Comparison of ENCODE assay signal across 12 cellular contexts in the genomic region with DNA sequence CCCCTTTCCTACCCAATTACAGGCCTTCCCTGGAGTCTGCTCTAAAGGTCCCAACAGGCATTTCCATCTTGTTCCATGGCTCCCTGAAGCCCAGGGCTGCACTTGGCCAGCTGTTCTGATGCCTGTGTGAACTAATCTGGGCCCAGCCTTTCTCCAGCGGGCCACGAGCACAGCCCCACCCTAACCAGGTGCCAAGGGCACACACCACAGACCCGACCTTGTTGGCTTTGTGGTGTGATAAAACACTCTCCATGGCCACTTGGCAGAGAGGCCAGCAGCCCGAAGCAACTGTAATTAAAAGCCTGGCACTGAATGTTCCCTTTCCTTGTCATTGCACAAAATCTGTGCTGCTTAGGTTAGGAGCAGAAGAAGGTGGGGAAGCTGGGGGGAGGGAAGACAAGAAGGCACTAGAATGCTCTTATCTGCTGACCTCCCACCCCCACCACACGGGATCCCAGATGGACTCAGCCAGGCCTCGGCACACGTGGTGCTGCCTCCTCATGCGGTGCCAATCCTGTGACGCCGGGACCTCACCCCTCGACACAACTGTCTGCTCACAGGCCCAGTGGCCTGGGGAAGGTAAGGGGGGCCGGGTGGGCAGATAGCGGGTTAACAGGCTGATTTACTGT. TPM values are rescaled to one million over a fixed set of nuclear protein-coding genes. Genes with fewer than 3 reads are reported as not detected.
DNase-seq lines count a peak whose midpoint lies in the region; ATAC-seq and TF ChIP-seq lines count a peak whose summit lies in the region.
"Had no signal": no experiment of that assay in that cellular context is flagged by ENCODE, and none has a peak within 500 bp of the region (broad histone marks: within the 10 kb centered on the region; RNA-seq: fewer than 3 reads in every experiment).

No MANE protein-coding gene starts in this region.

- TF ChIP-seq CTCF in left lung (IDR thresholded peaks at IDR 0.05) (no peak), osteocyte (IDR thresholded peaks at IDR 0.05) (no peak)

- peaks cover 0 to 74% of the 10 kb centered on the region in 2 donors for H3K36me3 ChIP-seq in left lung

- no peaks in the 10 kb centered on the region for H3K9me3 ChIP-seq in left lung

- intact Hi-C loops in left lung (cut with DNase I): no loop called here

- peaks cover 36% of the 10 kb centered on the region for H3K4me1 Mint-ChIP-seq in stimulated activated memory B cell treated with anti-CD40 and anti-IgM and Interleukin-4, amounts not matched to agents 10 μg/mL and 1 μg/mL and 100 μg/mL, for 72 hours
- H3K4me1 Mint-ChIP-seq in osteocyte (ENCODE audit: unreplicated experiment): peaks cover 9% of the 10 kb centered on the region

- H3K4me3 Mint-ChIP-seq in stimulated activated memory B cell treated with anti-CD40 and anti-IgM and Interleukin-4, amounts not matched to agents 10 μg/mL and 1 μg/mL and 100 μg/mL, for 72 hours: no peak overlapping the region
- H3K4me3 Mint-ChIP-seq in osteocyte (ENCODE audit: unreplicated experiment): no peak overlapping the region

- peaks cover 76% of the 10 kb centered on the region for H3K36me3 Mint-ChIP-seq in stimulated activated memory B cell treated with anti-CD40 and anti-IgM and Interleukin-4, amounts not matched to agents 10 μg/mL and 1 μg/mL and 100 μg/mL, for 72 hours
- peaks cover 32% of the 10 kb centered on the region for H3K36me3 Mint-ChIP-seq in osteocyte (ENCODE audit: unreplicated experiment)

- H3K4me3 ChIP-seq in left lung: no peak overlapping the region

- H3K27ac ChIP-seq in caudate nucleus (ENCODE audit: low read depth, low read length) (peak overlapping the region; percentile 31), left lung (peak overlapping the region; percentile 47 to 64)

- no peaks in the 10 kb centered on the region for H3K27me3 Mint-ChIP-seq in stimulated activated memory B cell treated with anti-CD40 and anti-IgM and Interleukin-4, amounts not matched to agents 10 μg/mL and 1 μg/mL and 100 μg/mL, for 72 hours
- H3K27me3 Mint-ChIP-seq in osteocyte (ENCODE audit: unreplicated experiment): no peaks in the 10 kb centered on the region

- peaks cover 21 to 23% of the 10 kb centered on the region in 2 donors for H3K4me1 ChIP-seq in left lung

- no peaks in the 10 kb centered on the region for H3K27me3 ChIP-seq in left lung

- H3K27ac Mint-ChIP-seq in stimulated activated memory B cell treated with anti-CD40 and anti-IgM and Interleukin-4, amounts not matched to agents 10 μg/mL and 1 μg/mL and 100 μg/mL, for 72 hours: peak overlapping the region; percentile 52
- no peak overlapping the region for H3K27ac Mint-ChIP-seq in osteocyte (ENCODE audit: unreplicated experiment)

- DNase-seq in NCI-H446 (lab: John Stamatoyannopoulos, UW) (peak; percentile 81 to 87), caudate nucleus (lab: John Stamatoyannopoulos, UW) (peak in 12 of 61 donors; percentile 15 to 67 (median 41)), left lung (peak; percentile 75 to 84), osteocyte (ENCODE audit: extremely low spot score, unreplicated experiment) (no peak)
- DNase-seq in stimulated activated naive CD8-positive, alpha-beta T cell treated with anti-CD3 and anti-CD28 coated beads, Interleukin-15, Interleukin-2, amounts not matched to agents 100 U/mL and 50 U/mL, for 24 hours: no peak
- DNase-seq: central memory CD4-positive, alpha-beta T cell; COR-L47; SW 1271 had no signal

- ATAC-seq in left lung: peak; percentile 74
- ATAC-seq in stimulated activated memory B cell treated with anti-CD40 and anti-IgM and Interleukin-4, amounts not matched to agents 10 μg/mL and 1 μg/mL and 100 μg/mL, for 72 hours: no peak
- no peak for ATAC-seq in HG03097 (IDR thresholded peaks at IDR 0.05; ENCODE audit: low FRiP score, unreplicated experiment)
- no peak for ATAC-seq in HG03432 (IDR thresholded peaks at IDR 0.05; ENCODE audit: unreplicated experiment)
- no peak for ATAC-seq in stimulated activated naive CD8-positive, alpha-beta T cell treated with anti-CD3 and anti-CD28 coated beads, Interleukin-15, Interleukin-2, amounts not matched to agents 100 U/mL and 50 U/mL, for 24 hours

- no peaks in the 10 kb centered on the region for H3K9me3 Mint-ChIP-seq in stimulated activated memory B cell treated with anti-CD40 and anti-IgM and Interleukin-4, amounts not matched to agents 10 μg/mL and 1 μg/mL and 100 μg/mL, for 72 hours
- H3K9me3 Mint-ChIP-seq in osteocyte (ENCODE audit: unreplicated experiment): no peaks in the 10 kb centered on the region

RNA-seq across cellular contexts. Expression of a gene that starts 9.9 kb away (rescaled TPM):
- total RNA-seq in left lung (not detected), osteocyte (0.50 and 0.73 TPM in 2 replicates)
- total RNA-seq: activated CD8-positive, alpha-beta memory T cell treated with anti-CD3 and anti-CD28 coated beads for 36 hours had no signal

RNA-seq across cellular contexts. Expression of a gene that starts 17.3 kb away (rescaled TPM):
- total RNA-seq in left lung (10 to 100 TPM; 70.3 to 75.8 TPM), osteocyte (53.4 and 57.0 TPM in 2 replicates)

RNA-seq across cellular contexts. Expression of a gene that starts 51.1 kb away (rescaled TPM):
- 100 to 1,000 TPM in 1 of 2 donors, 10 to 100 TPM in 1; 66.6 to 106 TPM for total RNA-seq in left lung
- 9.2 and 10.0 TPM in 2 replicates for total RNA-seq in osteocyte
- total RNA-seq: activated CD8-positive, alpha-beta memory T cell treated with anti-CD3 and anti-CD28 coated beads for 36 hours had no signal

Comparison
In these comparisons a context has a peak if more than half of its experiments do, and no peak if none do; other contexts are left out.
1. DNase-seq: peak in NCI-H446 (2 of 2) and left lung (2 of 2); none in stimulated activated naive CD8-positive, alpha-beta T cell treated with anti-CD3 and anti-CD28 coated beads, Interleukin-15, Interleukin-2, amounts not matched to agents 100 U/mL and 50 U/mL, for 24 hours (single experiment) and osteocyte (single experiment).